In genomic region chr7:80493121-80493849, GRCh38 we compare ENCODE assay signal across 20 cellular contexts. TPM values are rescaled to one million over a fixed set of nuclear protein-coding genes. Genes with fewer than 3 reads are reported as not detected.
DNase-seq lines count a peak whose midpoint lies in the region; ATAC-seq and TF ChIP-seq lines count a peak whose summit lies in the region.
"Had no signal": no experiment of that assay in that cellular context is flagged by ENCODE, and none has a peak within 500 bp of the region (broad histone marks: within the 10 kb centered on the region; RNA-seq: fewer than 3 reads in every experiment).

No MANE protein-coding gene starts in this region.

- POLR2A ChIA-PET in WTC11 (lab: Charles Lee) = no interaction called here

- ATAC-seq in Right ventricle myocardium inferior (no peak), WTC11 (no peak), GM19351 (IDR thresholded peaks at IDR 0.05; ENCODE audit: unreplicated experiment) (no peak)
- ATAC-seq in stimulated activated memory B cell treated with anti-CD40 and anti-IgM and Interleukin-4, amounts not matched to agents 10 μg/mL and 1 μg/mL and 100 μg/mL, for 72 hours = no peak
- ATAC-seq: CD8-positive, alpha-beta T cell; K562 had no signal

- H3K27me3 Mint-ChIP-seq in WTC11 (ENCODE audit: low read depth) = no peaks in the 10 kb centered on the region
- H3K27me3 Mint-ChIP-seq in stimulated activated memory B cell treated with anti-CD40 and anti-IgM and Interleukin-4, amounts not matched to agents 10 μg/mL and 1 μg/mL and 100 μg/mL, for 72 hours = no peaks in the 10 kb centered on the region
- H3K27me3 Mint-ChIP-seq: B cell had no signal

- intact Hi-C loops in left ventricle myocardium inferior (cut with micrococcal nuclease) = loop anchor here (10.0 kb wide), 1 partner anchor 52 kb away; no protein-coding TSS in a partner anchor
- intact Hi-C loops in Right ventricle myocardium inferior (cut with DNase I) = no loop called here

- H3K27ac Mint-ChIP-seq in WTC11 = no peak overlapping the region
- no peak overlapping the region for H3K27ac Mint-ChIP-seq in stimulated activated memory B cell treated with anti-CD40 and anti-IgM and Interleukin-4, amounts not matched to agents 10 μg/mL and 1 μg/mL and 100 μg/mL, for 72 hours
- H3K27ac Mint-ChIP-seq: B cell; CD8-positive, alpha-beta T cell; HFFc6 had no signal

- H3K9me3 ChIP-seq in left ventricle myocardium inferior (replicated peaks) = no peaks in the 10 kb centered on the region
- H3K9me3 ChIP-seq: BLaER1 treated with 17β-estradiol and CSF1 and Interleukin-3, amounts not matched to agents 10 nM and 100 nM; HAP-1 had no signal

- H3K4me3 Mint-ChIP-seq in WTC11 = no peak overlapping the region
- no peak overlapping the region for H3K4me3 Mint-ChIP-seq in stimulated activated memory B cell treated with anti-CD40 and anti-IgM and Interleukin-4, amounts not matched to agents 10 μg/mL and 1 μg/mL and 100 μg/mL, for 72 hours
- H3K4me3 Mint-ChIP-seq: B cell; CD8-positive, alpha-beta T cell; HFFc6 had no signal

- CTCF ChIA-PET in WTC11 (lab: Charles Lee) = no interaction called here

- peaks cover 31% of the 10 kb centered on the region for H3K4me1 ChIP-seq in left ventricle myocardium inferior

- no peaks in the 10 kb centered on the region for H3K9me3 Mint-ChIP-seq in WTC11
- H3K9me3 Mint-ChIP-seq in stimulated activated memory B cell treated with anti-CD40 and anti-IgM and Interleukin-4, amounts not matched to agents 10 μg/mL and 1 μg/mL and 100 μg/mL, for 72 hours = peaks cover 6% of the 10 kb centered on the region
- H3K9me3 Mint-ChIP-seq: CD8-positive, alpha-beta T cell had no signal

- peaks cover 30% of the 10 kb centered on the region for H3K4me1 Mint-ChIP-seq in WTC11
- no peaks in the 10 kb centered on the region for H3K4me1 Mint-ChIP-seq in stimulated activated memory B cell treated with anti-CD40 and anti-IgM and Interleukin-4, amounts not matched to agents 10 μg/mL and 1 μg/mL and 100 μg/mL, for 72 hours
- H3K4me1 Mint-ChIP-seq: B cell had no signal

- no peak for DNase-seq in left ventricle myocardium inferior
- no peak for DNase-seq in Right ventricle myocardium inferior (ENCODE audit: missing footprints)
- no peak for DNase-seq in WTC11 (ENCODE audit: low spot score)
- DNase-seq in fibroblast of peridontal ligament (ENCODE audit: extremely low read depth) = peak; percentile 44
- no peak for DNase-seq in GM19238 (ENCODE audit: insufficient read length, low spot score)
- DNase-seq in stimulated activated naive CD4-positive, alpha-beta T cell (lab: John Stamatoyannopoulos, UW) = no peak
- DNase-seq: 8988T; Calu3; CD8-positive, alpha-beta T cell; DMS79 treated with DMSO at 0.1 percent for 48 hours; GM23248; HFFc6; IMR-90 had no signal

- no peak overlapping the region for H3K4me3 ChIP-seq in left ventricle myocardium inferior
- H3K4me3 ChIP-seq: BLaER1 treated with 17β-estradiol and CSF1 and Interleukin-3, amounts not matched to agents 10 nM and 100 nM; GM23248; HAP-1; K562 had no signal

- TF ChIP-seq CTCF in left ventricle myocardium inferior (IDR thresholded peaks at IDR 0.05; ENCODE audit: borderline replicate concordance) (no peak), WTC11 (IDR thresholded peaks at IDR 0.05) (no peak)

- no peaks in the 10 kb centered on the region for H3K27me3 ChIP-seq in left ventricle myocardium inferior (ENCODE audit: low read depth)
- H3K27me3 ChIP-seq: BLaER1 treated with 17β-estradiol and CSF1 and Interleukin-3, amounts not matched to agents 10 nM and 100 nM had no signal

- H3K36me3 ChIP-seq in left ventricle myocardium inferior = no peaks in the 10 kb centered on the region
- H3K36me3 ChIP-seq: BLaER1 treated with 17β-estradiol and CSF1 and Interleukin-3, amounts not matched to agents 10 nM and 100 nM; HAP-1 had no signal

- peak overlapping the region; percentile 24 for H3K27ac ChIP-seq in left ventricle myocardium inferior (replicated peaks)
- H3K27ac ChIP-seq: BLaER1 treated with 17β-estradiol and CSF1 and Interleukin-3, amounts not matched to agents 10 nM and 100 nM; GM23248 had no signal

- H3K36me3 Mint-ChIP-seq in WTC11 = no peaks in the 10 kb centered on the region
- H3K36me3 Mint-ChIP-seq in stimulated activated memory B cell treated with anti-CD40 and anti-IgM and Interleukin-4, amounts not matched to agents 10 μg/mL and 1 μg/mL and 100 μg/mL, for 72 hours = no peaks in the 10 kb centered on the region
- H3K36me3 Mint-ChIP-seq: CD8-positive, alpha-beta T cell had no signal

TF ChIP-seq in WTC11, 78 proteins besides CTCF, POLR2A, EP300 and RAD21:
- TF ChIP-seq NR3C1 (CRISPR knock-in tag; conservative IDR thresholded peaks at IDR 0.05; ENCODE audit: low read depth) (no peak), ZNF263 (CRISPR knock-in tag; IDR thresholded peaks at IDR 0.05; ENCODE audit: low read depth) (peak; percentile 61; the same call in 1 of the 2 replicates), ZNF512 (CRISPR knock-in tag; IDR thresholded peaks at IDR 0.05; ENCODE audit: borderline replicate concordance) (0 out of 2 replicates have a peak, but pooled peaks have one; percentile 62)

RNA-seq across cellular contexts. Expression of gene GNAT3, which starts 18.6 kb away (rescaled TPM):
- total RNA-seq in left ventricle myocardium inferior (not detected), Right ventricle myocardium inferior (not detected), WTC11 (2021) (not detected in 3 replicates)
- total RNA-seq: A673; B cell; Calu3; CD8-positive, alpha-beta T cell; GM23248; IMR-90; K562 had no signal
